17 cellular contexts compared by ENCODE assay signal in the genomic region with DNA sequence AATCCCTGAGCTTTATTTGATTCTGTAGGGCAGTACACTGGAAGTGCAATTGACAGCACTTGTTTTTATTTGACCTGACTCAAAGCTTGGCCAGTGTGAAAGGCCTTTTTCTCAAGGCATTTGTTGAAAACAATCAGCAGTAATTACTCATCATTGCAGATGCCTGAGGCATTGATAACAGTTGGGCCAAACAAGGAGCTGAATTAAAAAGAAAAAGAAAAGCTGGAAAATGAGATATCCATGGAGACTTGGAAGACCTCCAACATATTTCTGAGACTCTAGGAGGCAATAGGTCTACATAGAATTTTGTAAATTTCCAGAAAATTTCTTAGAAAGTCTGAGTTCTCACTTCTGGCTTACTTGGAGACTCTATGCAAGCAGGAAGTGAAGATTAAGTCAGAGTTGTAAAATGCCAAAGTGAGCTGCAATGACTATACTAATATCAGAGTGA.
DNase-seq lines count a peak whose midpoint lies in the region; ATAC-seq, FAIRE-seq and TF ChIP-seq lines count a peak whose summit lies in the region.
"Had no signal": no experiment of that assay in that cellular context is flagged by ENCODE, and none has a peak within 500 bp of the region (broad histone marks: within the 10 kb centered on the region; RNA-seq: fewer than 3 reads in every experiment).

No MANE protein-coding gene starts in this region.

- DNase-seq in RCC 7860 (ENCODE audit: low spot score) (peak; percentile 21), endothelial cell of umbilical vein (ENCODE audit: low read depth, low spot score) (peak; percentile 92), neural progenitor cell (ENCODE audit: low spot score) (peak; percentile 9), Kasumi-1 (lab: John Stamatoyannopoulos, UW) (no peak), NCI-H1092 (lab: John Stamatoyannopoulos, UW) (no peak), DMS79 treated with DMSO at 0.1 percent for 48 hours (lab: John Stamatoyannopoulos, UW) (no peak)
- DNase-seq: activated B cell treated with CpG ODN at 0.5 μM for 24 hours; activated T-cell treated with anti-CD3 and anti-CD28 coated beads, Interleukin-2, amount 50 U/mL, for 48 hours; Caco-2; heart right ventricle; NCI-H345; Right ventricle myocardium superior had no signal

- peak overlapping the region; percentile 31 for H3K4me2 ChIP-seq in endothelial cell of umbilical vein (ENCODE audit: insufficient read depth, low read length)
- H3K4me2 ChIP-seq in neural progenitor cell, result no peak overlapping the region

- BruUV-seq in endothelial cell of umbilical vein (replicated peaks; lab: Mats Ljungman, UMichigan), result no TSS peak

- H2AFZ ChIP-seq in endothelial cell of umbilical vein (ENCODE audit: low read depth, low read length) (no peak overlapping the region), neural progenitor cell (replicated peaks) (no peak overlapping the region)

- peaks cover 13% of the 10 kb centered on the region for H3F3A ChIP-seq in neural progenitor cell (ENCODE audit: low read depth)

- TF ChIP-seq CTCF in endothelial cell of umbilical vein (IDR thresholded peaks at IDR 0.05; ENCODE audit: extremely low read depth in 1 of 2, insufficient read depth in 1 of 2, low read depth in 1 of 2, low read length in 2 of 2) (no peak), neural progenitor cell (IDR thresholded peaks at IDR 0.05) (no peak)

- H3K4me3 ChIP-seq in endothelial cell of umbilical vein (replicated peaks in 1 of 3; ENCODE audit: insufficient read depth in 1 of 3, low read depth in 1 of 3, low read length in 3 of 3), result no peak overlapping the region
- H3K4me3 ChIP-seq in neural progenitor cell, result no peak overlapping the region
- H3K4me3 ChIP-seq: heart right ventricle, prostate gland had no signal

- H3K9ac ChIP-seq in endothelial cell of umbilical vein (replicated peaks; ENCODE audit: extremely low read depth, insufficient read depth, low read length) (no peak overlapping the region), neural progenitor cell (no peak overlapping the region)

- POLR2A ChIA-PET in endothelial cell of umbilical vein (lab: Charles Lee), result interaction anchor here (0.8 to 1.3 kb wide), 5 partner anchors 265 to 335 kb away, joined by 3 to 4 read pairs (median 3); partner anchors contain the start of gene KCNJ2

- H3K27me3 Mint-ChIP-seq in neural progenitor cell (ENCODE audit: insufficient read depth, low read depth), result no peaks in the 10 kb centered on the region
- H3K27me3 Mint-ChIP-seq: activated B cell treated with CpG ODN at 0.5 μM for 24 hours, memory B cell had no signal

- no peak for ATAC-seq in GM19395 (IDR thresholded peaks at IDR 0.05; ENCODE audit: unreplicated experiment)
- ATAC-seq: heart right ventricle had no signal

- H3K36me3 ChIP-seq in endothelial cell of umbilical vein (ENCODE audit: control insufficient read depth in 2 of 2, extremely low read depth in 1 of 2, insufficient read depth in 2 of 2, low read length in 2 of 2), result no peaks in the 10 kb centered on the region
- H3K36me3 ChIP-seq in neural progenitor cell, result no peaks in the 10 kb centered on the region
- H3K36me3 ChIP-seq: heart right ventricle, prostate gland had no signal

- peak overlapping the region; percentile 58 for H3K27ac ChIP-seq in endothelial cell of umbilical vein (ENCODE audit: insufficient read depth, low read depth, low read length)
- peak overlapping the region; percentile 59 for H3K27ac ChIP-seq in neural progenitor cell
- H3K27ac ChIP-seq: heart right ventricle, prostate gland had no signal

- H3K27me3 ChIP-seq in endothelial cell of umbilical vein (ENCODE audit: control insufficient read depth in 2 of 2, insufficient read depth in 2 of 2, low read length in 2 of 2) (no peaks in the 10 kb centered on the region), neural progenitor cell (no peaks in the 10 kb centered on the region)
- H3K27me3 ChIP-seq: heart right ventricle had no signal

- peak; percentile 6 for FAIRE-seq in G401.6 (lab: Jason Lieb, UNC)
- FAIRE-seq in RCC 7860 (lab: Jason Lieb, UNC), result no peak
- FAIRE-seq in endothelial cell of umbilical vein (lab: Jason Lieb, UNC), result peak; percentile 90
- FAIRE-seq: GM12892 had no signal

- no peak for TF ChIP-seq POLR2A in endothelial cell of umbilical vein (IDR thresholded peaks at IDR 0.05; ENCODE audit: low read depth, low read length)

- dilution Hi-C loops in endothelial cell of umbilical vein (cut with MboI; ENCODE audit: extremely low pct_ligation_motif_present, low sequenced_read_pairs), result no loop called here

- peaks cover 2% of the 10 kb centered on the region for H3K36me3 Mint-ChIP-seq in neural progenitor cell
- H3K36me3 Mint-ChIP-seq: memory B cell had no signal

- H3K79me2 ChIP-seq in endothelial cell of umbilical vein (ENCODE audit: control insufficient read depth, insufficient read depth, low read length), result no peaks in the 10 kb centered on the region
- H3K79me2 ChIP-seq in neural progenitor cell (ENCODE audit: low read depth), result no peaks in the 10 kb centered on the region

- no peak overlapping the region for H3K27ac Mint-ChIP-seq in neural progenitor cell
- H3K27ac Mint-ChIP-seq: activated B cell treated with CpG ODN at 0.5 μM for 24 hours, memory B cell had no signal

- intact Hi-C loops in endothelial cell of umbilical vein (cut with micrococcal nuclease), result loop anchor here (1.0 to 5.0 kb wide), 7 partner anchors 112 to 748 kb away; no protein-coding TSS in a partner anchor

- H4K20me1 ChIP-seq in endothelial cell of umbilical vein (replicated peaks; ENCODE audit: control insufficient read depth, extremely low read depth, insufficient read depth, low read length) (no peaks in the 10 kb centered on the region), neural progenitor cell (ENCODE audit: low read depth) (no peaks in the 10 kb centered on the region)

- peaks cover 25% of the 10 kb centered on the region for H3K4me1 Mint-ChIP-seq in neural progenitor cell
- H3K4me1 Mint-ChIP-seq: activated B cell treated with CpG ODN at 0.5 μM for 24 hours, memory B cell had no signal

- H3K9me1 ChIP-seq in endothelial cell of umbilical vein (replicated peaks; ENCODE audit: control insufficient read depth, extremely low read depth, insufficient read depth, low read length), result no peaks in the 10 kb centered on the region

- H3K4me1 ChIP-seq in endothelial cell of umbilical vein (ENCODE audit: control insufficient read depth, extremely low read depth, insufficient read depth, low read length) (peaks cover 55% of the 10 kb centered on the region), neural progenitor cell (peaks cover 28% of the 10 kb centered on the region)
- H3K4me1 ChIP-seq: Caco-2, prostate gland had no signal

- peaks cover 4% of the 10 kb centered on the region for H3K9me3 Mint-ChIP-seq in neural progenitor cell

- CTCF ChIA-PET in endothelial cell of umbilical vein (lab: Charles Lee), result interaction anchor here (0.7 to 1.8 kb wide), 15 partner anchors 9 to 306 kb away, joined by 3 to 36 read pairs (median 4); partner anchors contain the start of gene KCNJ2

- H3K9me3 ChIP-seq in endothelial cell of umbilical vein (replicated peaks; ENCODE audit: control insufficient read depth, insufficient read depth, low read length) (no peaks in the 10 kb centered on the region), neural progenitor cell (ENCODE audit: low read depth) (no peaks in the 10 kb centered on the region)
- H3K9me3 ChIP-seq: Caco-2, prostate gland had no signal

- H3K4me3 Mint-ChIP-seq in neural progenitor cell, result no peak overlapping the region
- H3K4me3 Mint-ChIP-seq: activated B cell treated with CpG ODN at 0.5 μM for 24 hours, memory B cell had no signal

TF ChIP-seq in endothelial cell of umbilical vein, 7 proteins besides CTCF, POLR2A, EP300 and RAD21:
- TF ChIP-seq EZH2 (IDR thresholded peaks at IDR 0.05; ENCODE audit: borderline replicate concordance, low read depth, low read length, severe bottlenecking), result no peak
- TF ChIP-seq JUN (IDR thresholded peaks at IDR 0.05; ENCODE audit: borderline replicate concordance, insufficient read depth, insufficient read length, low read depth), result peak; percentile 68
- peak; percentile 77 for TF ChIP-seq GATA2 (IDR thresholded peaks at IDR 0.05; ENCODE audit: insufficient read depth, insufficient read length, low read depth, low read length)
- TF ChIP-seq FOS (IDR thresholded peaks at IDR 0.05; ENCODE audit: borderline replicate concordance, insufficient read depth, low read length), result peak; percentile 77
- peak; percentile 52 for TF ChIP-seq POLR2AphosphoS5 (IDR thresholded peaks at IDR 0.05; ENCODE audit: insufficient read depth, low read depth, low read length)
- TF ChIP-seq, protein P1, sequence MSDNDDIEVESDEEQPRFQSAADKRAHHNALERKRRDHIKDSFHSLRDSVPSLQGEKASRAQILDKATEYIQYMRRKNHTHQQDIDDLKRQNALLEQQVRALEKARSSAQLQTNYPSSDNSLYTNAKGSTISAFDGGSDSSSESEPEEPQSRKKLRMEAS (IDR thresholded peaks at IDR 0.05; ENCODE audit: insufficient read depth, insufficient read length), result no peak

Comparison
In these comparisons a context has a peak if more than half of its experiments do, and no peak if none do; other contexts are left out.
1. DNase-seq: peak in RCC 7860 (single experiment), endothelial cell of umbilical vein (single experiment) and neural progenitor cell (single experiment); none in Kasumi-1 (0 of 2), NCI-H1092 (single experiment) and DMS79 treated with DMSO at 0.1 percent for 48 hours (single experiment).